14 cellular contexts compared by ENCODE assay signal in the genomic region with DNA sequence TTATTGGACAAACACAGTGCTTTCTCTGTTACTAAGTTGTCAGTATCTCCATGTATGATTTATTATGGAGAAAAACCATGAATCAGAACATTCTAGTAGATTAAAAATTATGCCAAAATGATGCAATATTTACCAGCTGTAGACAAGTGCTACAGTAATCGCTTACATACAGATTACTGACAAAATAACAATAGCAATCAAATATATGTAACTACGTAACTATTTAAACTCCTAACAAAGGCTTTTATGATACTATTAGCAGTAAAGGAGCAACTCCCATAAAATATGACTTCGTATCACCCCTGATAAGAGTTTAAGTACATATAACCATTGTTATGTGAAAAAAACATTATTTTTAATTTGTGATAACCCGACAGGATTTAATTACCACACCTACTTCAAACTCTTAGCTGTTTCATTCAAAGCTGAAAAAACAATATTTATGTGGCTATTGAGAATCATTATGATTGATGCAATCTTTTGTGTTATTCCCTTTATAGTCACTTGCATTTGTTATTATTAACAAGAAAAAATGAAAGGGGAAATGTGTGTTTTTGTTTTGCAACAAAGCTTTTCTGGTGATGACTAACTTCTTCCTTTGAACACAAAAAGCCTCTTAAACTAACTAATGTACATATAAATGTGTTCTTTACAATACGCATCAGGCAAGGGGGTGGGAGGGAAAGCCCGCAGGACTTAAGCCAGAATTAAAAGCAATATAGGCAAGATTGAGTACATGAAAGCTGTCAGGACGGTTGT.
DNase-seq lines count a peak whose midpoint lies in the region; ATAC-seq and TF ChIP-seq lines count a peak whose summit lies in the region.
"Had no signal": no experiment of that assay in that cellular context is flagged by ENCODE, and none has a peak within 500 bp of the region (broad histone marks: within the 10 kb centered on the region; RNA-seq: fewer than 3 reads in every experiment).

No MANE protein-coding gene starts in this region.

- H3K36me3 ChIP-seq in BLaER1 treated with 17β-estradiol and CSF1 and Interleukin-3, amounts not matched to agents 10 nM and 100 nM = peaks cover 0 to 21% (median 3%) of the 10 kb centered on the region in 11 experiments; a peak in 8 of 22 replicates
- H3K36me3 ChIP-seq: brain microvascular endothelial cell, pancreas had no signal

- no peak overlapping the region for H3K27ac Mint-ChIP-seq in CD4-positive, alpha-beta T cell
- no peak overlapping the region for H3K27ac Mint-ChIP-seq in stimulated activated naive CD8-positive, alpha-beta T cell treated with anti-CD3 and anti-CD28 coated beads, Interleukin-15, amount 100 ng/mL, for 72 hours

- no peaks in the 10 kb centered on the region for H3K27me3 ChIP-seq in BLaER1 treated with 17β-estradiol and CSF1 and Interleukin-3, amounts not matched to agents 10 nM and 100 nM
- H3K27me3 ChIP-seq in CD4-positive, alpha-beta T cell (ENCODE audit: control insufficient read depth, insufficient read depth, low read length) = no peaks in the 10 kb centered on the region
- H3K27me3 ChIP-seq: BLaER1, brain microvascular endothelial cell, pancreas had no signal

- peak overlapping the region in 7 of 11 experiments; percentile 34 to 68 (median 52); a peak in 14 of 22 replicates for H3K4me2 ChIP-seq in BLaER1 treated with 17β-estradiol and CSF1 and Interleukin-3, amounts not matched to agents 10 nM and 100 nM
- H3K4me2 ChIP-seq: BLaER1 had no signal

- H3K36me3 Mint-ChIP-seq in CD4-positive, alpha-beta T cell (ENCODE audit: low read depth) = peaks cover 16% of the 10 kb centered on the region

- no peaks in the 10 kb centered on the region for H3K9me3 ChIP-seq in BLaER1 treated with 17β-estradiol and CSF1 and Interleukin-3, amounts not matched to agents 10 nM and 100 nM (replicated peaks in 1 of 11)
- H3K9me3 ChIP-seq in CD4-positive, alpha-beta T cell (ENCODE audit: control insufficient read depth, low read length) = no peaks in the 10 kb centered on the region
- H3K9me3 ChIP-seq: BLaER1, pancreas had no signal

- TF ChIP-seq CTCF in foreskin fibroblast (IDR thresholded peaks at IDR 0.05; ENCODE audit: low read depth, low read length) = no peak
- no peak for TF ChIP-seq CTCF in CD4-positive, alpha-beta T cell (IDR thresholded peaks at IDR 0.05)

- H3K27ac ChIP-seq in BLaER1 treated with 17β-estradiol and CSF1 and Interleukin-3, amounts not matched to agents 10 nM and 100 nM = peak overlapping the region in 6 of 11 experiments; percentile 21 to 66 (median 49); a peak in 10 of 22 replicates
- no peak overlapping the region for H3K27ac ChIP-seq in CD4-positive, alpha-beta T cell (ENCODE audit: low read depth, low read length)
- H3K27ac ChIP-seq: BLaER1, brain microvascular endothelial cell, pancreas had no signal

- no peak overlapping the region for H3K4me3 ChIP-seq in BLaER1 treated with 17β-estradiol and CSF1 and Interleukin-3, amounts not matched to agents 10 nM and 100 nM
- H3K4me3 ChIP-seq in foreskin fibroblast (ENCODE audit: low read depth in 1 of 2, low read length in 2 of 2) = no peak overlapping the region
- H3K4me3 ChIP-seq: BLaER1, pancreas had no signal

- POLR2A ChIA-PET in CD4-positive, alpha-beta T cell (lab: Charles Lee) = no interaction called here

- no peaks in the 10 kb centered on the region for H3K27me3 Mint-ChIP-seq in CD4-positive, alpha-beta T cell
- H3K27me3 Mint-ChIP-seq in stimulated activated naive CD8-positive, alpha-beta T cell treated with anti-CD3 and anti-CD28 coated beads, Interleukin-15, amount 100 ng/mL, for 72 hours = no peaks in the 10 kb centered on the region

- CTCF ChIA-PET in CD4-positive, alpha-beta T cell (lab: Charles Lee) = interaction anchor here (0.6 to 1.0 kb wide), 2 partner anchors 35 to 116 kb away, joined by 3 read pairs; no protein-coding TSS in a partner anchor

- peak overlapping the region in 3 of 11 experiments; percentile 8 to 41 (median 38); a peak in 5 of 22 replicates for H3K9ac ChIP-seq in BLaER1 treated with 17β-estradiol and CSF1 and Interleukin-3, amounts not matched to agents 10 nM and 100 nM
- H3K9ac ChIP-seq: BLaER1 had no signal

- no peaks in the 10 kb centered on the region for H3K9me3 Mint-ChIP-seq in CD4-positive, alpha-beta T cell
- H3K9me3 Mint-ChIP-seq in stimulated activated naive CD8-positive, alpha-beta T cell treated with anti-CD3 and anti-CD28 coated beads, Interleukin-15, amount 100 ng/mL, for 72 hours = no peaks in the 10 kb centered on the region

- DNase-seq in NCI-H1417 (lab: John Stamatoyannopoulos, UW) = peak in 2 of 3 experiments; percentile 85 to 96
- peak; percentile 69 for DNase-seq in amniotic epithelial cell (ENCODE audit: low read depth)
- peak; percentile 16 to 42 for DNase-seq in foreskin fibroblast
- no peak for DNase-seq in CD4-positive, alpha-beta T cell
- no peak for DNase-seq in activated CD4-positive, CD25-positive, alpha-beta regulatory T cell treated with anti-CD3 and anti-CD28 coated beads, Interleukin-2, amount 50 U/mL, for 72 hours
- no peak for DNase-seq in stimulated activated naive CD8-positive, alpha-beta T cell treated with anti-CD3 and anti-CD28 coated beads, Interleukin-15, amount 100 ng/mL, for 72 hours
- DNase-seq: foreskin melanocyte, OCI-M1, pancreas, T-helper 9 cell had no signal

- peaks cover 6% of the 10 kb centered on the region for H3K4me1 Mint-ChIP-seq in CD4-positive, alpha-beta T cell (ENCODE audit: low read depth)
- no peaks in the 10 kb centered on the region for H3K4me1 Mint-ChIP-seq in stimulated activated naive CD8-positive, alpha-beta T cell treated with anti-CD3 and anti-CD28 coated beads, Interleukin-15, amount 100 ng/mL, for 72 hours

- no peak overlapping the region for H3K4me3 Mint-ChIP-seq in CD4-positive, alpha-beta T cell
- H3K4me3 Mint-ChIP-seq in stimulated activated naive CD8-positive, alpha-beta T cell treated with anti-CD3 and anti-CD28 coated beads, Interleukin-15, amount 100 ng/mL, for 72 hours = no peak overlapping the region

- ATAC-seq in CD4-positive, alpha-beta T cell (ENCODE audit: poor library complexity) = no peak
- no peak for ATAC-seq in GM21526 (IDR thresholded peaks at IDR 0.05; ENCODE audit: low FRiP score, unreplicated experiment)
- no peak for ATAC-seq in stimulated activated naive CD8-positive, alpha-beta T cell treated with anti-CD3 and anti-CD28 coated beads, Interleukin-15, amount 100 ng/mL, for 72 hours

- H3K4me1 ChIP-seq in BLaER1 treated with 17β-estradiol and CSF1 and Interleukin-3, amounts not matched to agents 10 nM and 100 nM = peaks cover 8 to 53% (median 23%) of the 10 kb centered on the region in 10 experiments; a peak in 19 of 20 replicates

- intact Hi-C loops in CD4-positive, alpha-beta T cell (cut with DNase I, micrococcal nuclease) = loop anchor here in 1 of 2 experiments (10.0 kb wide), 1 partner anchor 479 kb away; no protein-coding TSS in a partner anchor

- no peaks in the 10 kb centered on the region for H4K20me1 ChIP-seq in BLaER1 treated with 17β-estradiol and CSF1 and Interleukin-3, amounts not matched to agents 10 nM and 100 nM
- H4K20me1 ChIP-seq: BLaER1 had no signal

Comparison
In these comparisons a context has a peak if more than half of its experiments do, and no peak if none do; other contexts are left out.
1. DNase-seq: peak in NCI-H1417 (2 of 3), amniotic epithelial cell (single experiment) and foreskin fibroblast (2 of 2); none in CD4-positive, alpha-beta T cell (0 of 10), activated CD4-positive, CD25-positive, alpha-beta regulatory T cell treated with anti-CD3 and anti-CD28 coated beads, Interleukin-2, amount 50 U/mL, for 72 hours (single experiment) and stimulated activated naive CD8-positive, alpha-beta T cell treated with anti-CD3 and anti-CD28 coated beads, Interleukin-15, amount 100 ng/mL, for 72 hours (0 of 2).